Comparison of ENCODE assay signal across 8 cellular contexts in the genomic region with DNA sequence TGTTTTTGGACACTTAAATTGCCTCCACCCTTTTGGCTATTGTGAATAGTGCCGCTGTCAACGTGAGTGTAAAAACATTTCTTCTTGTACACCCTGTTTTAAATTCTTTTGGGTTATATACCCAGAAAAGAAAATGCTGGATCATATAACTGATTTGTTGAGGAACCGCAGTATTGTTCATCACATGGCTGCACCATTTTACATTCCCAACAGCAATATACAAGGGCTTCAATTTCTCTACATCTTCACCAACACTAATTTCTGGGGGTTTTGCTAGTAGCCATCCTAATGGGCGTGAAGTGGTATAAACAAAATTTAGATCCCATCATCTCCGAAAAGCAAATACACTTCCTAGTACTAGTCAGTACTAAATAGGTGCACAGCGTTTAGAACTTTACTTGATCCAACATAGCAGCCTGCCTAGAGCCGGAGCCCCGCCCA. TPM values are rescaled to one million over a fixed set of nuclear protein-coding genes. Genes with fewer than 3 reads are reported as not detected.
DNase-seq lines count a peak whose midpoint lies in the region; ATAC-seq and TF ChIP-seq lines count a peak whose summit lies in the region.

No MANE protein-coding gene starts in this region.

- peak overlapping the region; percentile 99 for H3K27ac Mint-ChIP-seq in memory B cell

- H3K27ac ChIP-seq in right atrium auricular region: peak overlapping the region; percentile 87 to 90
- no peak overlapping the region for H3K27ac ChIP-seq in aorta (ENCODE audit: low read depth in 1 of 2, low read length in 2 of 2)

- H3K4me1 ChIP-seq in right atrium auricular region (peaks cover 0 to 5% of the 10 kb centered on the region in 2 donors), aorta (ENCODE audit: control insufficient read depth in 1 of 2, insufficient read depth in 2 of 2, low read length in 2 of 2) (no peaks in the 10 kb centered on the region)

- H3K9me3 Mint-ChIP-seq in memory B cell: no peaks in the 10 kb centered on the region

- ATAC-seq in left cardiac atrium (no peak), memory B cell (ENCODE audit: low read depth) (peak; percentile 67), aorta (ENCODE audit: low FRiP score) (no peak), HG03460 (IDR thresholded peaks at IDR 0.05; ENCODE audit: unreplicated experiment) (no peak), GM21737 (IDR thresholded peaks at IDR 0.05; ENCODE audit: unreplicated experiment) (no peak)

- peak overlapping the region; percentile 97 for H3K4me3 Mint-ChIP-seq in memory B cell

- no peaks in the 10 kb centered on the region for H3K9me3 ChIP-seq in right atrium auricular region
- no peaks in the 10 kb centered on the region for H3K9me3 ChIP-seq in aorta (ENCODE audit: control insufficient read depth, low read length)

- 8 to 9% methylated on average over 8 of the region's 8 CpGs for WGBS in aorta, 2 donors

- in situ Hi-C loops in astrocyte of the spinal cord (cut with HindIII; ENCODE audit: low sequenced_read_pairs): no loop called here

- no peak for DNase-seq in right atrium auricular region (ENCODE audit: low spot score)
- no peak for DNase-seq in left cardiac atrium
- DNase-seq in astrocyte of the spinal cord (ENCODE audit: low read depth, low spot score): no peak
- DNase-seq in memory B cell (ENCODE audit: low spot score in 2 of 2): no peak
- DNase-seq in aorta: no peak
- DNase-seq in DMS153 treated with DMSO at 0.1 percent for 48 hours (lab: John Stamatoyannopoulos, UW; ENCODE audit: unreplicated experiment): no peak

- intact Hi-C loops in left cardiac atrium (cut with DNase I) (no loop called here), aorta (cut with DNase I) (no loop called here)

- no peaks in the 10 kb centered on the region for H3K27me3 Mint-ChIP-seq in memory B cell

- peaks cover 3% of the 10 kb centered on the region for H3K36me3 Mint-ChIP-seq in memory B cell

- H3K27me3 ChIP-seq in right atrium auricular region (no peaks in the 10 kb centered on the region), aorta (ENCODE audit: control insufficient read depth in 1 of 2, insufficient read depth in 2 of 2, low read length in 1 of 2) (no peaks in the 10 kb centered on the region)

- H3K4me3 ChIP-seq in right atrium auricular region (peak overlapping the region; percentile 60 to 91), astrocyte of the spinal cord (ENCODE audit: low read depth, low read length) (peak overlapping the region; percentile 75), aorta (ENCODE audit: low read length in 2 of 2) (peak overlapping the region; percentile 40 to 50)

- H3K4me1 Mint-ChIP-seq in memory B cell: peaks cover 14% of the 10 kb centered on the region

- no peak for TF ChIP-seq CTCF in right atrium auricular region (IDR thresholded peaks at IDR 0.05)
- TF ChIP-seq CTCF in astrocyte of the spinal cord (IDR thresholded peaks at IDR 0.05; ENCODE audit: low read depth, low read length): no peak

- H3K36me3 ChIP-seq in right atrium auricular region (peaks cover 19% of the 10 kb centered on the region), aorta (ENCODE audit: control insufficient read depth in 1 of 2, insufficient read depth in 2 of 2, low read length in 1 of 2) (no peaks in the 10 kb centered on the region)

RNA-seq across cellular contexts. Expression of a gene that starts 0.6 kb away (rescaled TPM):
- total RNA-seq in right atrium auricular region (10 to 100 TPM in 1 of 2 donors, 1 to 10 TPM in 1; 5.4 to 10.6 TPM), left cardiac atrium (10 to 100 TPM; 12.4 to 13.6 TPM), aorta (10 to 100 TPM in 1 of 2 donors, 1 to 10 TPM in 1; 6.4 to 14.6 TPM)
- 10 to 100 TPM; 16.2 to 18.7 TPM for polyA plus RNA-seq in aorta

RNA-seq across cellular contexts. Expression of a gene that starts 39.4 kb away (rescaled TPM):
- total RNA-seq in right atrium auricular region (10 to 100 TPM; 33.8 to 42.2 TPM), left cardiac atrium (10 to 100 TPM; 43.8 to 57.8 TPM), aorta (10 to 100 TPM; 33.7 to 40.0 TPM)
- 10 to 100 TPM; 16.9 to 39.4 TPM for polyA plus RNA-seq in aorta

RNA-seq across cellular contexts. Expression of a gene that starts 49.6 kb away (rescaled TPM):
- total RNA-seq in right atrium auricular region (10 to 100 TPM in 1 of 2 donors, 1 to 10 TPM in 1; 9.5 to 11.3 TPM), left cardiac atrium (10 to 100 TPM; 10.6 to 13.1 TPM), aorta (10 to 100 TPM; 23.1 to 27.3 TPM)
- 10 to 100 TPM in 1 of 2 donors, 1 to 10 TPM in 1; 9.9 to 21.8 TPM for polyA plus RNA-seq in aorta

Comparison
In these comparisons a context has a peak if more than half of its experiments do, and no peak if none do; other contexts are left out.
1. H3K27ac ChIP-seq: peak in right atrium auricular region (2 of 2); none in aorta (0 of 2).
2. Peak in every context shown above with its lines, with median percentiles within 50 percentile points of each other: H3K4me3 ChIP-seq.